ENCODE assay signal across 8 cellular contexts in genomic region chr11:47616726-47617416, GRCh38. TPM values are rescaled to one million over a fixed set of nuclear protein-coding genes. Genes with fewer than 3 reads are reported as not detected.
DNase-seq lines count a peak whose midpoint lies in the region; ATAC-seq and TF ChIP-seq lines count a peak whose summit lies in the region.

No MANE protein-coding gene starts in this region.

- H3K27me3 ChIP-seq in colonic mucosa (no peaks in the 10 kb centered on the region), right lobe of liver (no peaks in the 10 kb centered on the region)

- ATAC-seq in GM18868 (IDR thresholded peaks at IDR 0.05; ENCODE audit: unreplicated experiment): peak; percentile 51
- ATAC-seq in right lobe of liver: peak; percentile 35 to 58 (median 44)
- ATAC-seq in GM18502 (IDR thresholded peaks at IDR 0.05; ENCODE audit: poor library complexity, unreplicated experiment): no peak
- no peak for ATAC-seq in HG02798 (IDR thresholded peaks at IDR 0.05; ENCODE audit: poor library complexity, unreplicated experiment)
- no peak for ATAC-seq in GM18505 (IDR thresholded peaks at IDR 0.05; ENCODE audit: unreplicated experiment)

- DNase-seq in CD14-positive monocyte (ENCODE audit: low spot score) (no peak), NCI-H82 (lab: John Stamatoyannopoulos, UW) (peak; percentile 71), colonic mucosa (peak; percentile 38), right lobe of liver (no peak)

- no peak overlapping the region for H3K4me3 ChIP-seq in colonic mucosa
- H3K4me3 ChIP-seq in right lobe of liver: no peak overlapping the region

- no peak overlapping the region for H3K9ac ChIP-seq in colonic mucosa (ENCODE audit: low read depth in 2 of 2, low read length in 2 of 2)

- H3K27ac ChIP-seq in colonic mucosa (no peak overlapping the region), right lobe of liver (no peak overlapping the region)

- no peaks in the 10 kb centered on the region for H3K9me3 Mint-ChIP-seq in CD14-positive monocyte

- peaks cover 36 to 56% of the 10 kb centered on the region in 2 donors for H3K36me3 Mint-ChIP-seq in CD14-positive monocyte

- H3K36me3 ChIP-seq in colonic mucosa (no peaks in the 10 kb centered on the region), right lobe of liver (peaks cover 0 to 54% (median 38%) of the 10 kb centered on the region in 4 donors)

- H3K27me3 Mint-ChIP-seq in CD14-positive monocyte (ENCODE audit: low read depth in 3 of 3): no peaks in the 10 kb centered on the region

- TF ChIP-seq CTCF in CD14-positive monocyte (IDR thresholded peaks at IDR 0.05) (peak; percentile 56), colonic mucosa (IDR thresholded peaks at IDR 0.05) (peak; percentile 32), right lobe of liver (IDR thresholded peaks at IDR 0.05) (peak; percentile 37 to 48 (median 38))

- peak overlapping the region in 1 of 7 donors; percentile 25 for H3K27ac Mint-ChIP-seq in CD14-positive monocyte

- H3K4me1 Mint-ChIP-seq in CD14-positive monocyte: peaks cover 2% of the 10 kb centered on the region

- H3K4me1 ChIP-seq in colonic mucosa (no peaks in the 10 kb centered on the region), right lobe of liver (no peaks in the 10 kb centered on the region)

- TF ChIP-seq POLR2A in right lobe of liver (IDR thresholded peaks at IDR 0.05) (no peak), GM18505 (IDR thresholded peaks at IDR 0.05; ENCODE audit: borderline replicate concordance, extremely low read depth, insufficient read depth, insufficient read length) (no peak)

- WGBS in right lobe of liver (ENCODE audit: insufficient coverage, low coverage, low lambda C conversion rate, missing lambda C conversion rate): 80% methylated on average over 7 of the region's 10 CpGs

- H3K9me3 ChIP-seq in colonic mucosa: no peaks in the 10 kb centered on the region
- no peaks in the 10 kb centered on the region for H3K9me3 ChIP-seq in right lobe of liver

- intact Hi-C loops in CD14-positive monocyte (cut with micrococcal nuclease): loop anchor here in 1 of 2 donors (10.0 kb wide), 1 partner anchor 312 kb away; no protein-coding TSS in a partner anchor
- intact Hi-C loops in colonic mucosa (cut with DNase I): no loop called here
- intact Hi-C loops in right lobe of liver (cut with DNase I): no loop called here

- H3K4me3 Mint-ChIP-seq in CD14-positive monocyte: no peak overlapping the region

RNA-seq across cellular contexts. Expression of gene C1QTNF4, which starts 22.7 kb away (rescaled TPM):
- polyA plus RNA-seq in CD14-positive monocyte: not detected
- under 1 TPM; 0.35 to 0.85 TPM for total RNA-seq in colonic mucosa
- total RNA-seq in right lobe of liver: under 1 TPM in 3 of 6 experiments, not detected in 3; 0.21 to 0.44 (median 0.26) TPM

RNA-seq across cellular contexts. Expression of gene MTCH2, which starts 25.5 kb away (rescaled TPM):
- polyA plus RNA-seq in CD14-positive monocyte: 100 to 1,000 TPM in 1 of 2 donors, 10 to 100 TPM in 1; 98.0 to 116 TPM
- total RNA-seq in colonic mucosa (100 to 1,000 TPM; 162 to 190 TPM), right lobe of liver (100 to 1,000 TPM; 123 to 179 (median 135) TPM)

RNA-seq across cellular contexts. Expression of gene FAM180B, which starts 30.4 kb away (rescaled TPM):
- polyA plus RNA-seq in CD14-positive monocyte: not detected
- not detected for total RNA-seq in colonic mucosa
- not detected for total RNA-seq in right lobe of liver

RNA-seq across cellular contexts. Expression of gene NDUFS3, which starts 38.0 kb away (rescaled TPM):
- polyA plus RNA-seq in CD14-positive monocyte: 100 to 1,000 TPM; 104 to 107 TPM
- 100 to 1,000 TPM; 228 to 266 TPM for total RNA-seq in colonic mucosa
- 10 to 100 TPM; 53.3 to 64.1 (median 58.2) TPM for total RNA-seq in right lobe of liver

RNA-seq across cellular contexts. Expression of gene KBTBD4, which starts 38.1 kb away (rescaled TPM):
- polyA plus RNA-seq in CD14-positive monocyte: 10 to 100 TPM; 13.8 to 16.9 TPM
- total RNA-seq in colonic mucosa (10 to 100 TPM; 14.5 to 15.5 TPM), right lobe of liver (1 to 10 TPM; 6.5 to 9.2 (median 7.3) TPM)

Comparison
In these comparisons a context has a peak if more than half of its experiments do, and no peak if none do; other contexts are left out.
1. DNase-seq: peak in NCI-H82 (single experiment) and colonic mucosa (single experiment); none in CD14-positive monocyte (single experiment) and right lobe of liver (0 of 3).
2. ATAC-seq: peak in GM18868 (single experiment) and right lobe of liver (4 of 4); none in GM18502 (single experiment), HG02798 (single experiment) and GM18505 (single experiment).
3. Peak in every context shown above with its lines, with median percentiles within 50 percentile points of each other: CTCF ChIP-seq.